8 cellular contexts compared by ENCODE assay signal in the genomic region with DNA sequence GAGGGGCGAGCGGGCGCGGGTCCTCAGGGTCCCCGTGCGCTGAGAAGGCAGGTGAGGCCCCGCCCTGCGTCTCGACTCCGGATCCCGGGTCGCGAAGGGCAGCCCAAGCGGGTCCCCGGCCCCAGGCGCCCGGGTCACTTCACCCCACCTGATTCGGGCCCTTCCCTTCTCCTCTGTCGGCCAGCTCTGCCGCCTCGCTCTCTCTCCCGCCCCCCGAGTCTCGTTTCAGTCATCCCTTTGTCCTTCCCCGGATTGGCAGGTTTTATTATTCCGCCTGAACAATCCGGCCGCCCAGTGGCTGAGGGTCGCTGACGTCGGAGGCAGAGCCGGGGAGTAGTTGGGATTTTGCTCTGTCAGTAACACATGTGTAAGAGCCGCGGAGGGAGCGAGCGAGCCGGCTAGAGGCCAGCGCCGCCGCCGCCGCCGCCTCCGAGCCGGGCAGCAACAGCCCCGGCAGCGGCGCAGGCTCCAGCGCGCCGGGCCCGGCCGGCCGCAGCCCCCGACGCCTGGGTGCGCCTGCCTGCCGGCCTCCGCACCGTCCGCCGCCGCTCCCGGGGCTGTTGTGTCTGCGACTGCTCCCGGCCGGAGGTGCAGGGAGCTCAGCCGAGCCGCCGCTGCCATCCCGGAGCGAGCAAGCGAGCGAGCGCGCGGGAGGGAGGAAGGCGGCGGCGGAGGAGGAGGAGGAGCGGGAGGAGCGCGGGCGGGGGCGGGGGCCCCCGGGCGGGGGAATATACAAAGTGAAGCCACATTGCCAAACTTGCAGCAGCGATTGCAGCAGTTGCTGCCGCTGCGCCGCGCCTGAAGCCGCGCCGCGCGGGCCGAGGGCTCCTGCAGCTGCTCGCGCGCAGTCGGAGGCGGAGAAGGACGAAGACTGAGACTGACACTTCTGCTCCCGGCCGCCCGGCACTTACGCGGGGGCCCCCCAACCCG. TPM values are rescaled to one million over a fixed set of nuclear protein-coding genes. Genes with fewer than 3 reads are reported as not detected.
DNase-seq lines count a peak whose midpoint lies in the region; ATAC-seq and TF ChIP-seq lines count a peak whose summit lies in the region.

A gene with protein sequence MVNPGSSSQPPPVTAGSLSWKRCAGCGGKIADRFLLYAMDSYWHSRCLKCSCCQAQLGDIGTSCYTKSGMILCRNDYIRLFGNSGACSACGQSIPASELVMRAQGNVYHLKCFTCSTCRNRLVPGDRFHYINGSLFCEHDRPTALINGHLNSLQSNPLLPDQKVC (plus strand): TSS at position 760 of the 930 bp plus-strand sequence. CDS start 3,136 bp downstream, outside the sequence.

- DNase-seq in Ammon's horn (ENCODE audit: low spot score) (peak; percentile 98), NCI-H460 (ENCODE audit: extremely low read depth, low read depth) (peak; percentile 93), cerebellar cortex (ENCODE audit: low spot score) (peak; percentile 98), islet precursor cell (peak; percentile 99)
- peak; percentile 70 for DNase-seq in activated CD4-positive, CD25-positive, alpha-beta regulatory T cell treated with anti-CD3 and anti-CD28 coated beads, Interleukin-2, amount 50 U/mL, for 72 hours
- DNase-seq in stimulated activated CD4-positive, alpha-beta T cell treated with anti-CD3 and anti-CD28 coated beads, Interleukin-12 subunit alpha, Interleukin-12 subunit beta, amount 100 ng/mL, for 4 hours = peak; percentile 70

- TF ChIP-seq POLR2A in GM19193 (IDR thresholded peaks at IDR 0.05; ENCODE audit: extremely low read depth, insufficient read depth, insufficient read length) = peak; percentile 82

- peak; percentile 83 for ATAC-seq in HG03432 (IDR thresholded peaks at IDR 0.05; ENCODE audit: unreplicated experiment)

RNA-seq across cellular contexts. Expression of the gene that starts here (rescaled TPM):
- 38.6 and 39.9 TPM in 2 replicates for total RNA-seq in NCI-H460 (2014; rRNA removed; shearing (Covaris generic))
- 23.2 and 30.8 TPM in 2 replicates for polyA plus RNA-seq in NCI-H460 (2014; cell fraction: nucleus; rRNA removed)

Comparison
In these comparisons a context has a peak if more than half of its experiments do, and no peak if none do; other contexts are left out.
1. Peak in every context shown above with its lines: DNase-seq and ATAC-seq.